ENCODE assay signal across 9 cellular contexts in the genomic region with DNA sequence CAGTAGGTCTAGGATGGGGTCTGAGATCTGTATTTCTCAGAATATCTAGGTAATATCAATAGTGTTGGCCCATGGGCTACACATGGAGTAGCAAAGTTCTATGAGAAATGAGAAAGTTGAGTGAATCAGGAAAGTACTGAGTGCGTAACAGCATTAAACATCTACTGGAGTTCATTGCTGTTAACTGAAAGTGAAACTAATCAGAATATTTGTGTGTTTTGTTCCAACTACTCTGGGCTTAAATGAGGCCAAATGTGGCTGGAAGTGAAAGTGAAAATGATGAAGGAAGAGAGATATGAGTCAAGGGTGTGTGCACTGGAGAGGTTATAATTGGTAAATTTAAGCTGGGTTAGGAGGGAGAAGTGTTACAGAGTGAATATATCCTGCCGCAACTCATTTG. TPM values are rescaled to one million over a fixed set of nuclear protein-coding genes. Genes with fewer than 3 reads are reported as not detected.
DNase-seq lines count a peak whose midpoint lies in the region; ATAC-seq and TF ChIP-seq lines count a peak whose summit lies in the region.
"Had no signal": no experiment of that assay in that cellular context is flagged by ENCODE, and none has a peak within 500 bp of the region (broad histone marks: within the 10 kb centered on the region; RNA-seq: fewer than 3 reads in every experiment).

No MANE protein-coding gene starts in this region.

- H3K9me3 ChIP-seq in CD8-positive, alpha-beta memory T cell (ENCODE audit: low read length) = no peaks in the 10 kb centered on the region

- CTCF ChIA-PET in CD8-positive, alpha-beta memory T cell (lab: Charles Lee) = interaction anchor here (0.9 to 1.6 kb wide), 4 partner anchors 8 to 184 kb away, joined by 3 to 5 read pairs (median 3); partner anchors contain the start of gene TMEM106B

- H3K4me1 ChIP-seq in CD8-positive, alpha-beta memory T cell (ENCODE audit: insufficient read depth, low read length) = peaks cover 32% of the 10 kb centered on the region

- POLR2A ChIA-PET in CD8-positive, alpha-beta memory T cell (lab: Charles Lee) = interaction anchor here (0.8 to 1.2 kb wide), 2 partner anchors 47 to 87 kb away, joined by 3 to 9 read pairs; partner anchors contain the start of gene TMEM106B

- no peak for TF ChIP-seq CTCF in fibroblast of villous mesenchyme (IDR thresholded peaks at IDR 0.05; ENCODE audit: insufficient read depth, low read depth, low read length)

- peak; percentile 100 for ATAC-seq in HG03108 (IDR thresholded peaks at IDR 0.05; ENCODE audit: unreplicated experiment)

- peaks cover 4 to 6% (median 4%) of the 10 kb centered on the region in 3 donors for H3K4me1 Mint-ChIP-seq in CD8-positive, alpha-beta memory T cell

- H3K27me3 Mint-ChIP-seq in CD8-positive, alpha-beta memory T cell = no peaks in the 10 kb centered on the region

- peaks cover under 1 to 12% (median 4%) of the 10 kb centered on the region in 3 donors for H3K36me3 Mint-ChIP-seq in CD8-positive, alpha-beta memory T cell

- peak overlapping the region; percentile 11 for H3K27ac ChIP-seq in CD8-positive, alpha-beta memory T cell (ENCODE audit: low read depth, low read length)
- H3K27ac ChIP-seq in substantia nigra (ENCODE audit: low read depth, low read length, poor library complexity, severe bottlenecking) = no peak overlapping the region

- no peaks in the 10 kb centered on the region for H3K27me3 ChIP-seq in CD8-positive, alpha-beta memory T cell (ENCODE audit: insufficient read depth, low read length, poor library complexity, severe bottlenecking)

- no peak overlapping the region for H3K27ac Mint-ChIP-seq in CD8-positive, alpha-beta memory T cell

- peak overlapping the region; percentile 32 for H3K4me3 ChIP-seq in CD8-positive, alpha-beta memory T cell (ENCODE audit: low read length)
- no peak overlapping the region for H3K4me3 ChIP-seq in fibroblast of villous mesenchyme (ENCODE audit: low read depth, low read length)

- peak in 4 of 5 donors; percentile 6 to 76 (median 56) for DNase-seq in CD8-positive, alpha-beta memory T cell
- DNase-seq in GM19238 (ENCODE audit: insufficient read length, low spot score) (peak; percentile 9), SIG-M5 treated with dmso at 0.1 percent for 504 hours (lab: John Stamatoyannopoulos, UW; ENCODE audit: unreplicated experiment) (peak; percentile 81), fibroblast of villous mesenchyme (ENCODE audit: low read depth) (peak; percentile 80), substantia nigra (lab: John Stamatoyannopoulos, UW) (no peak), NCI-H2171 (lab: John Stamatoyannopoulos, UW) (no peak), NCI-H446 treated with DMSO at 0.1 percent for 48 hours (lab: John Stamatoyannopoulos, UW) (no peak)
- DNase-seq: left cardiac atrium had no signal

- no peaks in the 10 kb centered on the region for H3K36me3 ChIP-seq in CD8-positive, alpha-beta memory T cell (ENCODE audit: insufficient read depth, low read length)

- no peak overlapping the region for H3K4me3 Mint-ChIP-seq in CD8-positive, alpha-beta memory T cell

- peaks cover 0 to 7% (median under 1%) of the 10 kb centered on the region in 5 donors for H3K9me3 Mint-ChIP-seq in CD8-positive, alpha-beta memory T cell

RNA-seq across cellular contexts. Expression of gene TMEM106B, which starts 46.5 kb away (rescaled TPM):
- 10 to 100 TPM; 26.8 to 27.3 TPM for total RNA-seq in CD8-positive, alpha-beta memory T cell
- polyA plus RNA-seq in CD8-positive, alpha-beta memory T cell = 32.7 TPM
- total RNA-seq in fibroblast of villous mesenchyme = 49.6 and 79.0 TPM in 2 replicates

Comparison
In these comparisons a context has a peak if more than half of its experiments do, and no peak if none do; other contexts are left out.
1. DNase-seq: peak in CD8-positive, alpha-beta memory T cell (4 of 5), GM19238 (single experiment), SIG-M5 treated with dmso at 0.1 percent for 504 hours (single experiment) and fibroblast of villous mesenchyme (single experiment); none in substantia nigra (0 of 49), NCI-H2171 (single experiment) and NCI-H446 treated with DMSO at 0.1 percent for 48 hours (single experiment).